Comparison of ENCODE assay signal across 12 cellular contexts in the genomic region with DNA sequence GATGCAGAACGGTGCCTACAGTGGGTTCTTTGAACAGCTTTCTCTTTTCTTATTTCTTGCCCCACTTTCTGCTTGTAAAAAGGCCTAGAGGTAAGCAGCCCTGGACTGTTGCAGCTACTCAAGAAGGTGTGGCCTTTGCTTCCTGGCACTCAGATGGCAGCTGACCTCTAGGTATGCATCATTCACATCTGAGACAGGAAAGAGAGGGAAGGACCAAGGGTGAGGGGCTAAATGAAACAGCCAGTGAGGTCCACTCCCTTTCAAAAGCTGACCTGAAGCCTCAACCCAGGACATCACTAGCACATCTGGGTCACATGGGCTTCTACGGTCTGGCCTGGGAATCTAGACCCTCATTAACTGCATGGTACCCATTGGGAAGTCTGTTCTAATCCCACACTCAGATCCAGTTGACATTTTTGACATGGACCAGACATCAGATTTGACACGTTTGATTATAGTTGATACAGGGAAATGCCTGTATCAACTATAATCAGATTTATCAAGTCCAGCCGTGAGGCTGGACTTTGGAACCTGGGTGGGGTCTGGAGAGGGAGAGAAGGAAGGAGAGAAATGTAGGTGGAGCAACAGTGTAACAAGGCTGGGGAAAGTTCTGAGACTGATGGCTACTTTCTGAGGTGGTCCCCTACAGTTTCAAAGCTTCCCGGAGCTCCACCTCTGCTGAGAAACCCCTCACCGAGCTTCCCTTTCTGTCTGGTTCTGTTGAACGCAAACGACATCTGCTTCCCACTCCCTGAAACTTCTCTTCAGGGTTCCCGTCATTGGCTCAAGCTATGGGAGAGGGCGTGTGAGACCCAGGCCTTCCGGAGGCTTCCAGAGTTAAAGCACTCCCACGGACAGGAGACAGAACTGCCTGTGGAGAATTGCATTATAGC.
DNase-seq lines count a peak whose midpoint lies in the region; ATAC-seq and TF ChIP-seq lines count a peak whose summit lies in the region.
"Had no signal": no experiment of that assay in that cellular context is flagged by ENCODE, and none has a peak within 500 bp of the region (broad histone marks: within the 10 kb centered on the region; RNA-seq: fewer than 3 reads in every experiment).

No MANE protein-coding gene starts in this region.

- H3K4me3 ChIP-seq in colonic mucosa (no peak overlapping the region), smooth muscle cell (no peak overlapping the region)

- H3K4me1 ChIP-seq in colonic mucosa, result peaks cover 18% of the 10 kb centered on the region
- H3K4me1 ChIP-seq in smooth muscle cell (ENCODE audit: low read depth), result peaks cover 10% of the 10 kb centered on the region

- intact Hi-C loops in colonic mucosa (cut with DNase I), result loop anchor here (10.0 kb wide), 1 partner anchor 61 kb away; the partner anchor contains the start of gene ROCK2
- intact Hi-C loops in activated naive CD4-positive, alpha-beta T cell treated with anti-CD3 and anti-CD28 coated beads for 36 hours (cut with micrococcal nuclease), result no loop called here

- H3K27ac ChIP-seq in colonic mucosa (peak overlapping the region; percentile 65), smooth muscle cell (ENCODE audit: low read depth) (peak overlapping the region; percentile 77)

- peaks cover 19% of the 10 kb centered on the region for H3K4me1 Mint-ChIP-seq in mesothelial cell of epicardium
- H3K4me1 Mint-ChIP-seq in activated naive CD4-positive, alpha-beta T cell treated with anti-CD3 and anti-CD28 coated beads for 36 hours (ENCODE audit: low read depth), result no peaks in the 10 kb centered on the region
- H3K4me1 Mint-ChIP-seq: activated naive CD8-positive, alpha-beta T cell treated with anti-CD3 and anti-CD28 coated beads, Interleukin-2, amount 50 U/mL, for 24 hours; naive B cell had no signal

- peak overlapping the region in 1 of 2 donors; percentile 61 for H3K9ac ChIP-seq in colonic mucosa (ENCODE audit: low read depth in 2 of 2, low read length in 2 of 2)
- H3K9ac ChIP-seq in smooth muscle cell (ENCODE audit: low read depth), result peak overlapping the region; percentile 5

- H2AFZ ChIP-seq in smooth muscle cell (ENCODE audit: low read depth), result peak overlapping the region; percentile 85

- H3K36me3 Mint-ChIP-seq in mesothelial cell of epicardium, result no peaks in the 10 kb centered on the region
- H3K36me3 Mint-ChIP-seq in activated naive CD4-positive, alpha-beta T cell treated with anti-CD3 and anti-CD28 coated beads for 36 hours (ENCODE audit: low read depth), result no peaks in the 10 kb centered on the region
- H3K36me3 Mint-ChIP-seq: naive B cell had no signal

- peaks cover 3% of the 10 kb centered on the region for H3F3A ChIP-seq in smooth muscle cell (ENCODE audit: low read depth)

- H4K20me1 ChIP-seq in smooth muscle cell (ENCODE audit: low read depth), result no peaks in the 10 kb centered on the region

- H3K9me3 ChIP-seq in colonic mucosa, result no peaks in the 10 kb centered on the region
- H3K9me3 ChIP-seq in smooth muscle cell (replicated peaks; ENCODE audit: low read depth), result no peaks in the 10 kb centered on the region

- TF ChIP-seq CTCF in colonic mucosa (IDR thresholded peaks at IDR 0.05) (no peak), mesothelial cell of epicardium (IDR thresholded peaks at IDR 0.05; ENCODE audit: unreplicated experiment) (no peak), smooth muscle cell (IDR thresholded peaks at IDR 0.05; ENCODE audit: borderline replicate concordance, insufficient read depth, poor library complexity, severe bottlenecking) (no peak)

- peaks cover 3% of the 10 kb centered on the region for H3K79me2 ChIP-seq in smooth muscle cell (ENCODE audit: low read depth)

- DNase-seq in HT-29 (ENCODE audit: low spot score) (peak; percentile 72), colonic mucosa (peak; percentile 92), mesothelial cell of epicardium (ENCODE audit: low spot score in 2 of 2, unreplicated experiment in 2 of 2) (no peak), smooth muscle cell (lab: John Stamatoyannopoulos, UW; ENCODE audit: unreplicated experiment) (no peak), putamen (ENCODE audit: low spot score) (no peak), HEK293T (ENCODE audit: extremely low spot score) (no peak)
- no peak for DNase-seq in activated naive CD4-positive, alpha-beta T cell treated with anti-CD3 and anti-CD28 coated beads for 36 hours
- DNase-seq: activated naive CD8-positive, alpha-beta T cell treated with anti-CD3 and anti-CD28 coated beads, Interleukin-2, amount 50 U/mL, for 24 hours; naive B cell; NCI-H187; NCI-H748 treated with DMSO at 0.1 percent for 48 hours had no signal

- no peaks in the 10 kb centered on the region for H3K27me3 Mint-ChIP-seq in mesothelial cell of epicardium (ENCODE audit: low read depth)
- no peaks in the 10 kb centered on the region for H3K27me3 Mint-ChIP-seq in activated naive CD4-positive, alpha-beta T cell treated with anti-CD3 and anti-CD28 coated beads for 36 hours (ENCODE audit: low read depth)

- H3K4me2 ChIP-seq in smooth muscle cell, result peak overlapping the region; percentile 62

- H3K27ac Mint-ChIP-seq in mesothelial cell of epicardium, result peak overlapping the region; percentile 79
- no peak overlapping the region for H3K27ac Mint-ChIP-seq in activated naive CD4-positive, alpha-beta T cell treated with anti-CD3 and anti-CD28 coated beads for 36 hours
- H3K27ac Mint-ChIP-seq: activated naive CD8-positive, alpha-beta T cell treated with anti-CD3 and anti-CD28 coated beads, Interleukin-2, amount 50 U/mL, for 24 hours; naive B cell had no signal

- H3K27me3 ChIP-seq in colonic mucosa (no peaks in the 10 kb centered on the region), smooth muscle cell (ENCODE audit: low read depth) (no peaks in the 10 kb centered on the region)

- WGBS in smooth muscle cell (ENCODE audit: low lambda C conversion rate), result 44% methylated on average over 12 of the region's 12 CpGs

- CTCF ChIA-PET in activated naive CD4-positive, alpha-beta T cell treated with anti-CD3 and anti-CD28 coated beads for 36 hours (lab: Charles Lee), result interaction anchor here (0.7 kb wide), 1 partner anchor 273 kb away, joined by 3 read pairs; no protein-coding TSS in a partner anchor
- CTCF ChIA-PET in HEK293T (lab: Yijun Ruan, JAX), result no interaction called here

- POLR2A ChIA-PET in HEK293T (lab: Yijun Ruan, JAX), result interaction anchor here (1.2 to 1.9 kb wide), 2 partner anchors 38 to 62 kb away, joined by 3 to 5 read pairs; partner anchors contain the start of gene ROCK2

- H3K9me3 Mint-ChIP-seq in mesothelial cell of epicardium, result no peaks in the 10 kb centered on the region
- H3K9me3 Mint-ChIP-seq in activated naive CD4-positive, alpha-beta T cell treated with anti-CD3 and anti-CD28 coated beads for 36 hours, result no peaks in the 10 kb centered on the region
- H3K9me3 Mint-ChIP-seq: activated naive CD8-positive, alpha-beta T cell treated with anti-CD3 and anti-CD28 coated beads, Interleukin-2, amount 50 U/mL, for 24 hours had no signal

- H3K36me3 ChIP-seq in colonic mucosa, result no peaks in the 10 kb centered on the region
- no peaks in the 10 kb centered on the region for H3K36me3 ChIP-seq in smooth muscle cell (ENCODE audit: low read depth)

- no peak for ATAC-seq in HG02678 (IDR thresholded peaks at IDR 0.05; ENCODE audit: unreplicated experiment)
- ATAC-seq: activated naive CD8-positive, alpha-beta T cell treated with anti-CD3 and anti-CD28 coated beads, Interleukin-2, amount 50 U/mL, for 24 hours had no signal

- H3K4me3 Mint-ChIP-seq in mesothelial cell of epicardium, result no peak overlapping the region
- H3K4me3 Mint-ChIP-seq in activated naive CD4-positive, alpha-beta T cell treated with anti-CD3 and anti-CD28 coated beads for 36 hours, result no peak overlapping the region
- H3K4me3 Mint-ChIP-seq: activated naive CD8-positive, alpha-beta T cell treated with anti-CD3 and anti-CD28 coated beads, Interleukin-2, amount 50 U/mL, for 24 hours; naive B cell had no signal

TF ChIP-seq in HEK293T, 16 proteins besides CTCF, POLR2A, EP300 and RAD21:
- TF ChIP-seq NFRKB (IDR thresholded peaks at IDR 0.05) (no peak), LEF1 (IDR thresholded peaks at IDR 0.05; ENCODE audit: borderline replicate concordance) (no peak), PKNOX1 (IDR thresholded peaks at IDR 0.05) (no peak), FOXK2 (IDR thresholded peaks at IDR 0.05) (no peak), ARNT (IDR thresholded peaks at IDR 0.05) (no peak), HDGF (IDR thresholded peaks at IDR 0.05; ENCODE audit: borderline replicate concordance) (no peak), SUZ12 (IDR thresholded peaks at IDR 0.05) (no peak)
TF ChIP-seq in HEK293T: peak in this region for 0.

Comparison
In these comparisons a context has a peak if more than half of its experiments do, and no peak if none do; other contexts are left out.
1. DNase-seq: peak in HT-29 (single experiment) and colonic mucosa (single experiment); none in mesothelial cell of epicardium (0 of 2), smooth muscle cell (single experiment), putamen (single experiment), activated naive CD4-positive, alpha-beta T cell treated with anti-CD3 and anti-CD28 coated beads for 36 hours (single experiment) and HEK293T (single experiment).